ENCODE assay signal across 8 cellular contexts in genomic region chr10:95832216-95833037, GRCh38.
A peak's percentile ranks its signal among the peaks of the same experiment; 100 is the strongest.
DNase-seq lines count a peak whose midpoint lies in the region; ATAC-seq and TF ChIP-seq lines count a peak whose summit lies in the region.

No MANE protein-coding gene starts in this region.

- ATAC-seq in GM19438 (IDR thresholded peaks at IDR 0.05; ENCODE audit: low read depth, unreplicated experiment), result peak; percentile 74
- ATAC-seq in HG03439 (IDR thresholded peaks at IDR 0.05; ENCODE audit: unreplicated experiment), result peak; percentile 85

- DNase-seq in GM10248 (ENCODE audit: extremely low spot score) (peak; percentile 67), NCI-H446 treated with DMSO at 0.1 percent for 48 hours (lab: John Stamatoyannopoulos, UW) (no peak), globus pallidus (ENCODE audit: low spot score) (no peak), erythroblast (lab: John Stamatoyannopoulos, UW) (no peak), AML-193 (lab: John Stamatoyannopoulos, UW) (no peak)
- peak; percentile 35 for DNase-seq in effector CD4-positive, alpha-beta T cell

- no peak for TF ChIP-seq POLR2A in erythroblast (IDR thresholded peaks at IDR 0.05; ENCODE audit: low read length)

- CTCF ChIA-PET in GM10248 (lab: Yijun Ruan, JAX), result interaction anchor here (0.9 to 16.0 kb wide), 17 partner anchors 10 to 143 kb away, joined by 3 to 305 read pairs (median 6); partner anchors contain the start of gene TCTN3

- POLR2A ChIA-PET in GM10248 (lab: Yijun Ruan, JAX), result interaction anchor here (1.0 to 3.0 kb wide), 5 partner anchors 9 to 74 kb away, joined by 3 to 19 read pairs (median 4); no protein-coding TSS in a partner anchor

- TF ChIP-seq CTCF in GM10248 (IDR thresholded peaks at IDR 0.05; ENCODE audit: control extremely low read depth, extremely low read depth, low read depth, missing control alignments), result no peak

Comparison
In these comparisons a context has a peak if more than half of its experiments do, and no peak if none do; other contexts are left out.
1. DNase-seq: peak in GM10248 (single experiment) and effector CD4-positive, alpha-beta T cell (single experiment); none in NCI-H446 treated with DMSO at 0.1 percent for 48 hours (single experiment), globus pallidus (single experiment), erythroblast (0 of 2) and AML-193 (0 of 2).